In the genomic region with DNA sequence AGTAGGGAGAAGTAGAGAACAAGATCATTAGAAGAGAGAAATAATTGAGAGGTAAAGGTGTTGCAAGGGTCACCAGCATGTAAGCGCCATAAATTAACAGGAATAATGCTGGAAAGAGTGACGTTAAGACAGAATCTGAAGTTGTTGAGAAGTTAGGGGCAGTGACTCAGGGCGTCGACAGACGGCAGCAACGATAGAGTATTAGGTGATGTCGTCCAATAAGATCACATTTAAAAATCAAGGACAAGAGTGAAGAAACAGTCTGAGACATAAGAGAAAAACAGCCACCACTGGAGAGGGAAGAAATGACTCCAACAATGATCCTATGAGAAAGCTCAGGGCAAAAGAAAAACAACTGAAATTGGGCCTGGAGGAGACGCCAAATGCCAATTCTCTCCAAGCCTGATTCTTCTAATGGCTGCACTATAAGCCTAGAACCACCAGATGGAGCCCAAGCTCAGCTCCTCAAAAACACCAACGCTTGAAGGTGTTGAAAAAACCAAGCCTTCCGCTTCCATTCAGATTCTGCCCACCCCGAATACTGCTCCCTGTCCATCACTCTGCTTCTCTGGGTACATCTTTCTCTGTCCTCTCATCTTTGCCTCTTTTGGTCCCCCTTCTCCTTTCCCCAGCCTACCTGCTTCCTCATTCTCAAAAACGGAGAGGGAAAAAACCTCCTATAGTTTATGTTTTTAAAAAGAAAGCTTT, we compare ENCODE assay signal across 8 cellular contexts.
DNase-seq lines count a peak whose midpoint lies in the region; ATAC-seq and TF ChIP-seq lines count a peak whose summit lies in the region.

No MANE protein-coding gene starts in this region.

- 38% methylated on average over 12 of the region's 12 CpGs for WGBS in lower leg skin, 2 donors

- no peak for TF ChIP-seq POLR2A in lower leg skin (IDR thresholded peaks at IDR 0.05)

- DNase-seq in AG20443 (ENCODE audit: low spot score): peak; percentile 69
- peak; percentile 68 for DNase-seq in H4 (ENCODE audit: low spot score)
- peak; percentile 24 to 76 for DNase-seq in NCI-H526 (lab: John Stamatoyannopoulos, UW)
- peak; percentile 57 for DNase-seq in activated CD4-positive, alpha-beta T cell treated with anti-CD3 and anti-CD28 coated beads, Interleukin-2, amount 50 U/mL, for 1 hour
- DNase-seq in dermis blood vessel endothelial cell: peak; percentile 90
- peak in 1 of 2 donors; percentile 64 for DNase-seq in lower leg skin (ENCODE audit: low spot score in 2 of 2)
- DNase-seq in stimulated activated CD4-positive, alpha-beta T cell treated with anti-CD3 and anti-CD28 coated beads, TNF-alpha, amount 100 ng/mL, for 4 hours (ENCODE audit: low read depth in 3 of 3): peak; percentile 13 to 27 (median 26)

- intact Hi-C loops in lower leg skin (cut with DNase I; ENCODE audit: low total_unique reads): loop anchor here (5.0 kb wide), 1 partner anchor 84 kb away; no protein-coding TSS in a partner anchor

- ATAC-seq in GM18511 (IDR thresholded peaks at IDR 0.05; ENCODE audit: unreplicated experiment): no peak

- no peak overlapping the region for H3K4me3 ChIP-seq in lower leg skin (ENCODE audit: low read depth, poor library complexity, severe bottlenecking)

- TF ChIP-seq CTCF in lower leg skin (IDR thresholded peaks at IDR 0.05): peak in 2 of 3 donors; percentile 37 to 91
